Comparison of ENCODE assay signal across 26 cellular contexts in the genomic region with DNA sequence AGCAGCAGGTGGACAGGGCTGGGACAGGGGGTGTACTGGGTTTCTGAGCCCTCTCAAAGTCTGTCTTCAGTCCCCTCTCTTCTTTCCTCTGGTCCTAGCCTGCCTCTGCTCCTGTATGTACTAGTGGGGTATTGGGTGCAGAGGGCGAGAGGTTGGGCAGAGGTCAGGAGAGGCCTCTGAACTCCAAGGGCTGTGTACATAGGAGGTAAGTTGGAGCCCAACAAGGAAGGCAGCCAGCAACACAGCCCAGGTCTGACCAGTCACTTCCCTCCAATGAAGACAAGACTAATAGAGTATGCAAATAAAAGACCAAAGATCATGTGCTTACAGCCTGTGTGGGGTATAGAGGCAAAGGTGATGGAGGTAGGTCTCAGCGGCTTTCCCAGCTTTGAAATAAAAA. TPM values are rescaled to one million over a fixed set of nuclear protein-coding genes. Genes with fewer than 3 reads are reported as not detected.
A peak's percentile ranks its signal among the peaks of the same experiment; 100 is the strongest.
DNase-seq lines count a peak whose midpoint lies in the region; ATAC-seq, FAIRE-seq and TF ChIP-seq lines count a peak whose summit lies in the region.
"Had no signal": no experiment of that assay in that cellular context is flagged by ENCODE, and none has a peak within 500 bp of the region (broad histone marks: within the 10 kb centered on the region; RNA-seq: fewer than 3 reads in every experiment).

A gene (minus strand): TSS at position 90 of the 400 bp plus-strand sequence. CDS start 181 bp downstream, outside the sequence.

- peak within 1 kb of the TSS; percentile 27 for H2AFZ ChIP-seq in HepG2 (ENCODE audit: low read length)
- H2AFZ ChIP-seq: GM23248 had no signal

- H3K4me2 ChIP-seq in HepG2 (ENCODE audit: low read depth, low read length): peak within 1 kb of the TSS; percentile 84

- CTCF ChIA-PET in HepG2 (lab: Yijun Ruan, JAX; ENCODE audit: low intra/inter-chr PET ratio, low total read pairs): no interaction called here

- H3K9me3 ChIP-seq in adipocyte (ENCODE audit: control insufficient read depth, low read length): peaks cover 3% of the 10 kb centered on the region
- H3K9me3 ChIP-seq in HepG2 (ENCODE audit: low read length): no peaks in the 10 kb centered on the region
- no peaks in the 10 kb centered on the region for H3K9me3 ChIP-seq in psoas muscle
- H3K9me3 ChIP-seq: BE2C, SJSA1 had no signal

- TF ChIP-seq EP300 in HepG2 (IDR thresholded peaks at IDR 0.05; ENCODE audit: low read depth in 2 of 2, low read length in 2 of 2): 0 out of 4 replicates have a peak, but pooled peaks of 1 of the 2 experiments have one; percentile 10
- no peak for TF ChIP-seq EP300 in HepG2 (CRISPR knock-in tag; IDR thresholded peaks at IDR 0.05; ENCODE audit: borderline replicate concordance)

- BruUV-seq in HepG2 (replicated peaks; lab: Mats Ljungman, UMichigan): no TSS peak

- peak within 1 kb of the TSS; percentile 59 for H3K4me3 ChIP-seq in adipocyte (ENCODE audit: low read length)
- H3K4me3 ChIP-seq in HepG2 (replicated peaks in 1 of 3; ENCODE audit: insufficient read depth in 1 of 3, low read depth in 2 of 3, low read length in 3 of 3): peak within 1 kb of the TSS; percentile 34 to 62 (median 45); a peak in 5 of 6 replicates
- H3K4me3 ChIP-seq in psoas muscle: peak within 1 kb of the TSS; percentile 46
- H3K4me3 ChIP-seq: GM23248, K562, SJSA1 had no signal

- no peaks in the 10 kb centered on the region for H3K9me3 Mint-ChIP-seq in effector memory CD8-positive, alpha-beta T cell

- WGBS in HepG2 (ENCODE audit: low lambda C conversion rate): 0% methylated on average over 2 of the region's 2 CpGs
- 51 to 100% (median 66%) methylated on average over 1 to 2 of the region's 2 CpGs for WGBS in psoas muscle, 3 donors

- H3K27me3 Mint-ChIP-seq in effector memory CD8-positive, alpha-beta T cell: no peaks in the 10 kb centered on the region

- peaks cover 3% of the 10 kb centered on the region for H3K36me3 Mint-ChIP-seq in effector memory CD8-positive, alpha-beta T cell (ENCODE audit: insufficient read depth)

- no peaks in the 10 kb centered on the region for H3K4me1 ChIP-seq in adipocyte (ENCODE audit: control insufficient read depth, insufficient read depth, low read length)
- peaks cover 59% of the 10 kb centered on the region for H3K4me1 ChIP-seq in HepG2 (ENCODE audit: insufficient read depth, low read length)
- H3K4me1 ChIP-seq in psoas muscle: no peaks in the 10 kb centered on the region
- H3K4me1 ChIP-seq: BE2C, SJSA1 had no signal

- intact Hi-C loops in HepG2 (cut with micrococcal nuclease; ENCODE audit: unreplicated experiment): loop anchor here (2.0 kb wide), 1 partner anchor 73 kb away; a partner anchor contains a TSS
- intact Hi-C loops in psoas muscle (cut with DNase I): loop anchor here in 1 of 2 donors (10.0 kb wide), 1 partner anchor 1309 kb away; a partner anchor contains a TSS

- H3K27ac ChIP-seq in HepG2 (ENCODE audit: extremely low read length, insufficient read depth, low read length) (peak within 1 kb of the TSS; percentile 70), psoas muscle (peak within 1 kb of the TSS; percentile 90)
- H3K27ac ChIP-seq: GM23248, SJSA1 had no signal

- in situ Hi-C loops in HepG2 (cut with HindIII; ENCODE audit: extremely low pct_ligation_motif_present, low pct_unique_long_range_greater_than_20kb): no loop called here

- no peaks in the 10 kb centered on the region for H3K36me3 ChIP-seq in adipocyte (ENCODE audit: control insufficient read depth, insufficient read depth, low read length, severe bottlenecking)
- no peaks in the 10 kb centered on the region for H3K36me3 ChIP-seq in HepG2 (replicated peaks in 1 of 2; ENCODE audit: control insufficient read depth in 1 of 2, insufficient read depth in 2 of 2, low read length in 2 of 2)
- H3K36me3 ChIP-seq in psoas muscle (ENCODE audit: insufficient read depth in 1 of 2, low read depth in 1 of 2): no peaks in the 10 kb centered on the region
- H3K36me3 ChIP-seq: BE2C, SJSA1 had no signal

- DNase-seq in adipocyte (ENCODE audit: low read depth): no peak
- DNase-seq in HepG2 (ENCODE audit: low spot score): peak; percentile 61
- no peak for DNase-seq in psoas muscle
- DNase-seq in ureter (ENCODE audit: low spot score): no peak
- no peak for DNase-seq in effector memory CD8-positive, alpha-beta T cell
- no peak for DNase-seq in midbrain (lab: John Stamatoyannopoulos, UW)
- DNase-seq: BE2C; Calu3; DMS79 treated with DMSO at 0.1 percent for 48 hours; GF-D8; GM23248; H7; Kasumi-1; NCI-H1092 treated with DMSO at 0.1 percent for 48 hours; NCI-H146; NCI-H446 treated with DMSO at 0.1 percent for 48 hours; NCI-H526; NCI-H82; NK-92 treated with Interleukin-12 subunit alpha and Interleukin-12 subunit beta, amount 100 ng/mL, for 24 hours; Right ventricle myocardium superior; RPMI8226 had no signal

- TF ChIP-seq CTCF in HepG2 (CRISPR knock-in tag; IDR thresholded peaks at IDR 0.05): no peak
- no peak for TF ChIP-seq CTCF in psoas muscle (IDR thresholded peaks at IDR 0.05)

- peak; percentile 97 for FAIRE-seq in HepG2 (lab: Jason Lieb, UNC)
- FAIRE-seq: GM18507, K562 had no signal

- ATAC-seq in HepG2 (peak; percentile 97), psoas muscle (peak in 2 of 4 donors; percentile 3 to 8), GM21528 (IDR thresholded peaks at IDR 0.05; ENCODE audit: low FRiP score, unreplicated experiment) (no peak)
- ATAC-seq in effector memory CD8-positive, alpha-beta T cell (replicated peaks): no peak
- ATAC-seq: K562 had no signal

- H3K4me3 Mint-ChIP-seq in effector memory CD8-positive, alpha-beta T cell: no peak within 1 kb of the TSS

- POLR2A ChIA-PET in HepG2 (lab: Yijun Ruan, JAX): interaction anchor here (1.5 to 2.1 kb wide), 2 partner anchors 10 to 13 kb away, joined by 4 to 16 read pairs; no protein-coding TSS in a partner anchor

- H3K9ac ChIP-seq in adipocyte (ENCODE audit: low read length) (peak within 1 kb of the TSS; percentile 65), HepG2 (ENCODE audit: insufficient read depth, low read depth, low read length) (peak within 1 kb of the TSS; percentile 44)
- H3K9ac ChIP-seq: GM23248 had no signal

- H3K27me3 ChIP-seq in adipocyte (replicated peaks; ENCODE audit: control insufficient read depth, insufficient read depth, low read length) (peaks cover 9% of the 10 kb centered on the region), HepG2 (ENCODE audit: control insufficient read depth in 1 of 2, insufficient read depth in 2 of 2, low read length in 2 of 2) (no peaks in the 10 kb centered on the region), psoas muscle (ENCODE audit: insufficient read depth in 3 of 3, low read length in 2 of 3) (no peaks in the 10 kb centered on the region)
- H3K27me3 ChIP-seq: BE2C, SJSA1 had no signal

- H3K79me2 ChIP-seq in HepG2 (ENCODE audit: insufficient read depth, low read length): no peaks in the 10 kb centered on the region

- no peaks in the 10 kb centered on the region for H4K20me1 ChIP-seq in HepG2 (ENCODE audit: insufficient read depth, low read length)

- TF ChIP-seq RAD21 in HepG2 (CRISPR knock-in tag; IDR thresholded peaks at IDR 0.05): no peak

- TF ChIP-seq POLR2A in HepG2 (IDR thresholded peaks at IDR 0.05; ENCODE audit: insufficient read depth in 1 of 2, low read depth in 2 of 2, low read length in 2 of 2): peak in 1 of 2 experiments; percentile 35; a peak in 1 of 4 replicates

- peak within 1 kb of the TSS in 1 of 2 donors; percentile 51 for H3K27ac Mint-ChIP-seq in effector memory CD8-positive, alpha-beta T cell

- H3K4me1 Mint-ChIP-seq in effector memory CD8-positive, alpha-beta T cell (ENCODE audit: low read depth in 2 of 2): no peaks in the 10 kb centered on the region

TF ChIP-seq in HepG2, 621 proteins besides CTCF, POLR2A, EP300 and RAD21 (continues in another document):
- peak; percentile 53; the same call in 1 of the 2 replicates for TF ChIP-seq HNF4G (IDR thresholded peaks at IDR 0.05; ENCODE audit: borderline replicate concordance, low read depth, low read length)
- no peak for TF ChIP-seq HNF4G (CRISPR knock-in tag; IDR thresholded peaks at IDR 0.05; ENCODE audit: borderline replicate concordance, low read depth)
- TF ChIP-seq SALL1 (CRISPR knock-in tag; IDR thresholded peaks at IDR 0.05): peak; percentile 45
- TF ChIP-seq, protein P1, sequence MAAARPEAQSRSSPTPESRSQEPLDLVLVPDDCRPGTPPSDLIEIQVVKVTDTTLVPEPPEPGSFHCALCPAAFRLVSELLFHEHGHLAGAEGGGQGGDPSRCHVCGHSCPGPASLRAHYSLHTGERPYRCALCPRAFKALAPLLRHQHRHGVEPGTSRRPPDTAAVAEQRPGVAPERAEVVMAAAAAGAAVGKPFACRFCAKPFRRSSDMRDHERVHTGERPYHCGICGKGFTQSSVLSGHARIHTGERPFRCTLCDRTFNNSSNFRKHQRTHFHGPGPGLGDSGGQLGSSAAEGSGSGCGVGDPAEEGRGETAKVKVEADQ (CRISPR knock-in tag; IDR thresholded peaks at IDR 0.05; ENCODE audit: borderline replicate concordance): peak; percentile 94; the same call in 1 of the 2 replicates
- TF ChIP-seq FOXP1 (IDR thresholded peaks at IDR 0.05): no peak
- TF ChIP-seq FOXP1 (CRISPR knock-in tag; IDR thresholded peaks at IDR 0.05): peak; percentile 9; the same call in 1 of the 2 replicates

RNA-seq across cellular contexts. Expression of the gene that starts here (rescaled TPM):
- total RNA-seq in HepG2 (2016; rRNA removed; fragmentation: Illumina TruSeq; extraction: Trizol) (1.5 and 1.7 TPM in 2 replicates), psoas muscle (10 to 100 TPM; 10.3 to 21.8 (median 21.3) TPM), ureter (0.89 TPM)
- total RNA-seq in HepG2 (2016; cell fraction: cytosol; rRNA removed; fragmentation: Illumina TruSeq; extraction: Trizol; ENCODE audit: low read depth): 1.3 and 1.7 TPM in 2 replicates
- 1.5 and 1.6 TPM in 2 replicates for total RNA-seq in HepG2 (2016; cell fraction: insoluble cytoplasmic fraction; rRNA removed; fragmentation: Illumina TruSeq; extraction: Trizol)
- 1.1 and 1.4 TPM in 2 replicates for total RNA-seq in HepG2 (2016; cell fraction: membrane; rRNA removed; fragmentation: Illumina TruSeq; extraction: Trizol)
- total RNA-seq in HepG2 (2016; cell fraction: nucleus; rRNA removed; fragmentation: Illumina TruSeq; extraction: Trizol): 2.6 and 3.1 TPM in 2 replicates
- polyA plus RNA-seq in HepG2 (2011; rRNA removed) (2.9 and 3.8 TPM in 2 replicates), psoas muscle (10 to 100 TPM in 1 of 3 donors, 1 to 10 TPM in 2; 1.4 to 15.9 (median 7.5) TPM)
- polyA plus RNA-seq in HepG2 (2011; cell fraction: cytosol; rRNA removed): 1.3 and 2.3 TPM in 2 replicates
- polyA plus RNA-seq in HepG2 (2011; cell fraction: nucleus; rRNA removed): 5.8 and 10.5 TPM in 2 replicates
- polyA plus RNA-seq in HepG2 (2012): 1.7 and 3.6 TPM in 2 replicates
- 0.21 TPM in 1 of 2 replicates, not detected in the other for polyA plus RNA-seq in HepG2 (2016; cell fraction: cytosol; fragmentation: Illumina TruSeq; extraction: Trizol; ENCODE audit: low read depth)
- polyA plus RNA-seq in HepG2 (2016; cell fraction: insoluble cytoplasmic fraction; fragmentation: Illumina TruSeq; extraction: Trizol; ENCODE audit: low read depth): 1.5 and 1.6 TPM in 2 replicates
- polyA plus RNA-seq in HepG2 (2016; cell fraction: membrane; fragmentation: Illumina TruSeq; extraction: Trizol; ENCODE audit: low read depth): 0.22 and 0.62 TPM in 2 replicates
- 6.1 and 6.2 TPM in 2 replicates for polyA plus RNA-seq in HepG2 (2016; cell fraction: nucleus; fragmentation: Illumina TruSeq; extraction: Trizol; ENCODE audit: insufficient read depth, low read depth)
- polyA minus RNA-seq in HepG2 (2011; rRNA and poly(A)+ RNA removed; ENCODE audit: low replicate concordance): 2.2 TPM in 1 of 2 replicates, not detected in the other
- 0.70 and 1.7 TPM in 2 replicates for polyA minus RNA-seq in HepG2 (2011; cell fraction: cytosol; rRNA and poly(A)+ RNA removed)
- 4.2 and 6.3 TPM in 2 replicates for polyA minus RNA-seq in HepG2 (2011; cell fraction: nucleus; rRNA and poly(A)+ RNA removed)
- total RNA-seq: GM23248, M059J, SJSA1 had no signal
- polyA plus RNA-seq: GM23248 had no signal
